In genomic region chr17:36485805-36486203, GRCh38 we compare ENCODE assay signal across 8 cellular contexts. TPM values are rescaled to one million over a fixed set of nuclear protein-coding genes. Genes with fewer than 3 reads are reported as not detected.
DNase-seq lines count a peak whose midpoint lies in the region; ATAC-seq and TF ChIP-seq lines count a peak whose summit lies in the region.

No MANE protein-coding gene starts in this region.

- no peak for ATAC-seq in activated T-helper 17 cell treated with anti-CD3 and anti-CD28 coated beads, Interleukin-2, amount 50 U/mL, for 72 hours (replicated peaks)
- ATAC-seq in HG03139 (IDR thresholded peaks at IDR 0.05; ENCODE audit: unreplicated experiment) (no peak), GM21390 (IDR thresholded peaks at IDR 0.05; ENCODE audit: unreplicated experiment) (no peak)

- H3K27ac Mint-ChIP-seq in activated T-helper 17 cell treated with anti-CD3 and anti-CD28 coated beads, Interleukin-2, amount 50 U/mL, for 72 hours = peak overlapping the region; percentile 98
- peak overlapping the region; percentile 96 for H3K27ac Mint-ChIP-seq in type B pancreatic cell

- peak overlapping the region; percentile 95 for H3K4me3 Mint-ChIP-seq in activated T-helper 17 cell treated with anti-CD3 and anti-CD28 coated beads, Interleukin-2, amount 50 U/mL, for 72 hours
- H3K4me3 Mint-ChIP-seq in type B pancreatic cell = peak overlapping the region; percentile 100

- H3K36me3 ChIP-seq in left ventricle myocardium inferior (peaks cover 19% of the 10 kb centered on the region), kidney epithelial cell (ENCODE audit: control insufficient read depth, insufficient read depth, low read length) (no peaks in the 10 kb centered on the region)

- peak overlapping the region; percentile 96 for H3K4me3 ChIP-seq in left ventricle myocardium inferior
- H3K4me3 ChIP-seq in kidney epithelial cell (ENCODE audit: low read depth, low read length) = peak overlapping the region; percentile 84

- no peak for TF ChIP-seq CTCF in left ventricle myocardium inferior (IDR thresholded peaks at IDR 0.05; ENCODE audit: borderline replicate concordance)
- TF ChIP-seq CTCF in kidney epithelial cell (IDR thresholded peaks at IDR 0.05; ENCODE audit: insufficient read depth, low read length, poor library complexity, severe bottlenecking) = no peak
- no peak for TF ChIP-seq CTCF in type B pancreatic cell (conservative IDR thresholded peaks at IDR 0.05)

- no peaks in the 10 kb centered on the region for H3K9me3 ChIP-seq in left ventricle myocardium inferior (replicated peaks)

- H3K27me3 ChIP-seq in left ventricle myocardium inferior (ENCODE audit: low read depth) = peaks cover 19% of the 10 kb centered on the region
- H3K27me3 ChIP-seq in kidney epithelial cell (ENCODE audit: control insufficient read depth, insufficient read depth, low read length) = peaks cover 11% of the 10 kb centered on the region

- intact Hi-C loops in left ventricle myocardium inferior (cut with micrococcal nuclease) (loop anchor here (10.0 kb wide), 1 partner anchor 521 kb away; no protein-coding TSS in a partner anchor), cardiac septum (cut with DNase I) (no loop called here)

- DNase-seq in left ventricle myocardium inferior (no peak), cardiac septum (ENCODE audit: low spot score) (no peak), kidney epithelial cell (ENCODE audit: low read depth) (no peak), type B pancreatic cell (ENCODE audit: extremely low spot score, unreplicated experiment) (no peak), hippocampal formation (lab: John Stamatoyannopoulos, UW) (no peak)

- peak overlapping the region; percentile 88 for H3K27ac ChIP-seq in left ventricle myocardium inferior (replicated peaks)

- H3K36me3 Mint-ChIP-seq in activated T-helper 17 cell treated with anti-CD3 and anti-CD28 coated beads, Interleukin-2, amount 50 U/mL, for 72 hours (ENCODE audit: low read depth) = peaks cover 34% of the 10 kb centered on the region
- peaks cover 18% of the 10 kb centered on the region for H3K36me3 Mint-ChIP-seq in type B pancreatic cell

- H3K27me3 Mint-ChIP-seq in activated T-helper 17 cell treated with anti-CD3 and anti-CD28 coated beads, Interleukin-2, amount 50 U/mL, for 72 hours = peaks cover 11% of the 10 kb centered on the region
- peaks cover 20% of the 10 kb centered on the region for H3K27me3 Mint-ChIP-seq in type B pancreatic cell

- H3K4me1 Mint-ChIP-seq in activated T-helper 17 cell treated with anti-CD3 and anti-CD28 coated beads, Interleukin-2, amount 50 U/mL, for 72 hours = peaks cover 28% of the 10 kb centered on the region
- peaks cover 24% of the 10 kb centered on the region for H3K4me1 Mint-ChIP-seq in type B pancreatic cell (ENCODE audit: unreplicated experiment)

- peaks cover 53% of the 10 kb centered on the region for H3K4me1 ChIP-seq in left ventricle myocardium inferior

- no peaks in the 10 kb centered on the region for H3K9me3 Mint-ChIP-seq in activated T-helper 17 cell treated with anti-CD3 and anti-CD28 coated beads, Interleukin-2, amount 50 U/mL, for 72 hours
- no peaks in the 10 kb centered on the region for H3K9me3 Mint-ChIP-seq in type B pancreatic cell

RNA-seq across cellular contexts. Expression of gene ZNHIT3, which starts 0.7 kb away (rescaled TPM):
- total RNA-seq in left ventricle myocardium inferior (22.9 TPM), cardiac septum (20.8 TPM), kidney epithelial cell (32.9 and 36.7 TPM in 2 replicates), type B pancreatic cell (ENCODE audit: low replicate concordance) (34.6 and 43.3 TPM in 2 replicates)
- total RNA-seq in activated T-helper 17 cell treated with anti-CD3 and anti-CD28 coated beads, Interleukin-2, amount 50 U/mL, for 72 hours = 10 to 100 TPM; 47.9 to 57.6 TPM

RNA-seq across cellular contexts. Expression of gene MYO19, which starts 48.9 kb away (rescaled TPM):
- total RNA-seq in left ventricle myocardium inferior (11.8 TPM), cardiac septum (16.0 TPM), kidney epithelial cell (42.5 and 63.3 TPM in 2 replicates), type B pancreatic cell (ENCODE audit: low replicate concordance) (71.3 and 94.7 TPM in 2 replicates)
- total RNA-seq in activated T-helper 17 cell treated with anti-CD3 and anti-CD28 coated beads, Interleukin-2, amount 50 U/mL, for 72 hours = 100 to 1,000 TPM in 1 of 2 donors, 10 to 100 TPM in 1; 98.8 to 171 TPM

RNA-seq across cellular contexts. Expression of gene PIGW, which starts 49.0 kb away (rescaled TPM):
- total RNA-seq in left ventricle myocardium inferior (3.3 TPM), cardiac septum (4.3 TPM), kidney epithelial cell (9.0 and 12.6 TPM in 2 replicates), type B pancreatic cell (ENCODE audit: low replicate concordance) (11.1 and 13.5 TPM in 2 replicates)
- total RNA-seq in activated T-helper 17 cell treated with anti-CD3 and anti-CD28 coated beads, Interleukin-2, amount 50 U/mL, for 72 hours = 10 to 100 TPM in 1 of 2 donors, 1 to 10 TPM in 1; 9.0 to 22.2 TPM

RNA-seq across cellular contexts. Expression of gene GGNBP2, which starts 58.9 kb away (rescaled TPM):
- total RNA-seq in left ventricle myocardium inferior (41.7 TPM), cardiac septum (50.2 TPM), kidney epithelial cell (38.2 and 43.7 TPM in 2 replicates), type B pancreatic cell (ENCODE audit: low replicate concordance) (63.7 and 72.0 TPM in 2 replicates)
- total RNA-seq in activated T-helper 17 cell treated with anti-CD3 and anti-CD28 coated beads, Interleukin-2, amount 50 U/mL, for 72 hours = 10 to 100 TPM; 84.2 to 95.7 TPM
